In the genomic region with DNA sequence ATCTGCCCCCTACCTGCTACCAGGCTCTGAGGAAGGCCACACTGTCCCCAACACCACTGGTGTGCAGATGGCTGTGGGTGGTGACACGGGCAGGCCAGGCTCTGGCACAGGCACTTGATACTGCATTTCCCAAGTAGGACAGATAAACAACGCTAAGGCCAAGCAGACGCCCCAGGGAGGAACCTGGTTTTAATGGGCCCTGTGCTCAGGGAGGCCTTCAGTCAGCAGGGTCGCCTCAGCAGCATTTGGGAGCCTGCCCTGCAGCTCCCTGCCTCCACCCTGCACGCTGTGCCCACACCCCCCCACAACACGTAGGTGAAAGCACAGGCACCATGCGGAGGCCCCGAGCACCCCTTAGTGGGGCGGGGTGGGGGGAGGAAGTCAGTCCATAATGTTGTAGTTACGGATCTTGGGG, we compare ENCODE assay signal across 12 cellular contexts. TPM values are rescaled to one million over a fixed set of nuclear protein-coding genes. Genes with fewer than 3 reads are reported as not detected.
A peak's percentile ranks its signal among the peaks of the same experiment; 100 is the strongest.
DNase-seq lines count a peak whose midpoint lies in the region; ATAC-seq, FAIRE-seq and TF ChIP-seq lines count a peak whose summit lies in the region.
"Had no signal": no experiment of that assay in that cellular context is flagged by ENCODE, and none has a peak within 500 bp of the region (broad histone marks: within the 10 kb centered on the region; RNA-seq: fewer than 3 reads in every experiment).

No MANE protein-coding gene starts in this region.

- DNase-seq in activated naive CD8-positive, alpha-beta T cell treated with anti-CD3 and anti-CD28 coated beads, Interleukin-2, amount 50 U/mL, for 24 hours, result no peak
- DNase-seq in NT2/D1 (ENCODE audit: low read depth, low spot score) (no peak), HepG2 (ENCODE audit: low spot score) (no peak), amygdala (lab: John Stamatoyannopoulos, UW) (no peak), NCI-H2081 treated with DMSO at 0.1 percent for 48 hours (lab: John Stamatoyannopoulos, UW) (no peak)
- DNase-seq: GF-D8, NCI-H2029, tibial artery had no signal

- H4K20me1 ChIP-seq in HepG2 (ENCODE audit: insufficient read depth, low read length), result peaks cover 9% of the 10 kb centered on the region

- peak overlapping the region; percentile 99 for H3K9ac ChIP-seq in NT2/D1 (ENCODE audit: insufficient read length, low read depth)
- H3K9ac ChIP-seq in HepG2 (ENCODE audit: insufficient read depth, low read depth, low read length), result peak overlapping the region; percentile 65

- H3K9me3 ChIP-seq in NT2/D1 (ENCODE audit: insufficient read depth, low read length) (no peaks in the 10 kb centered on the region), HepG2 (ENCODE audit: low read length) (no peaks in the 10 kb centered on the region)
- H3K9me3 ChIP-seq: tibial artery had no signal

- H3K4me1 Mint-ChIP-seq in activated naive CD8-positive, alpha-beta T cell (ENCODE audit: low read depth), result peaks cover 16% of the 10 kb centered on the region
- H3K4me1 Mint-ChIP-seq in activated naive CD8-positive, alpha-beta T cell treated with anti-CD3 and anti-CD28 coated beads, Interleukin-2, amount 50 U/mL, for 24 hours, result peaks cover 23% of the 10 kb centered on the region

- CTCF ChIA-PET in HepG2 (lab: Yijun Ruan, JAX; ENCODE audit: low intra/inter-chr PET ratio, low total read pairs), result no interaction called here

- H3K9me3 Mint-ChIP-seq in activated naive CD8-positive, alpha-beta T cell (ENCODE audit: low read depth), result no peaks in the 10 kb centered on the region
- H3K9me3 Mint-ChIP-seq in activated naive CD8-positive, alpha-beta T cell treated with anti-CD3 and anti-CD28 coated beads, Interleukin-2, amount 50 U/mL, for 24 hours, result no peaks in the 10 kb centered on the region

- peaks cover 33% of the 10 kb centered on the region for H3K79me2 ChIP-seq in HepG2 (ENCODE audit: insufficient read depth, low read length)

- no peak overlapping the region for H3K27ac Mint-ChIP-seq in activated naive CD8-positive, alpha-beta T cell
- no peak overlapping the region for H3K27ac Mint-ChIP-seq in activated naive CD8-positive, alpha-beta T cell treated with anti-CD3 and anti-CD28 coated beads, Interleukin-2, amount 50 U/mL, for 24 hours

- H3K4me3 ChIP-seq in NT2/D1 (ENCODE audit: insufficient read length, low read depth) (no peak overlapping the region), HepG2 (replicated peaks in 1 of 3; ENCODE audit: insufficient read depth in 1 of 3, low read depth in 2 of 3, low read length in 3 of 3) (peak overlapping the region in 1 of 3 experiments; percentile 54; a peak in 3 of 6 replicates)
- H3K4me3 ChIP-seq: tibial artery had no signal

- peak overlapping the region; percentile 65 for H3K4me2 ChIP-seq in HepG2 (ENCODE audit: low read depth, low read length)

- peaks cover 51% of the 10 kb centered on the region for H3K4me1 ChIP-seq in NT2/D1 (ENCODE audit: insufficient read depth, insufficient read length)
- peaks cover 77% of the 10 kb centered on the region for H3K4me1 ChIP-seq in HepG2 (ENCODE audit: insufficient read depth, low read length)

- no peaks in the 10 kb centered on the region for H3K27me3 ChIP-seq in NT2/D1 (ENCODE audit: insufficient read depth, insufficient read length)
- H3K27me3 ChIP-seq in HepG2 (ENCODE audit: control insufficient read depth in 1 of 2, insufficient read depth in 2 of 2, low read length in 2 of 2), result no peaks in the 10 kb centered on the region; a peak in 1 of 5 replicates
- H3K27me3 ChIP-seq: tibial artery had no signal

- POLR2A ChIA-PET in HepG2 (lab: Yijun Ruan, JAX), result interaction anchor here (0.9 to 5.9 kb wide), 9 partner anchors 63 to 268 kb away, joined by 3 to 61 read pairs (median 5); a partner anchor contains a TSS

- H2AFZ ChIP-seq in HepG2 (ENCODE audit: low read length), result no peak overlapping the region

- no peak for ATAC-seq in activated naive CD8-positive, alpha-beta T cell treated with anti-CD3 and anti-CD28 coated beads, Interleukin-2, amount 50 U/mL, for 24 hours
- ATAC-seq in HepG2 (no peak), GM21825 (IDR thresholded peaks at IDR 0.05; ENCODE audit: unreplicated experiment) (no peak)

- no TSS peak for BruUV-seq in HepG2 (replicated peaks; lab: Mats Ljungman, UMichigan)

- peak overlapping the region; percentile 81 for H3K27ac ChIP-seq in HepG2 (ENCODE audit: extremely low read length, insufficient read depth, low read length)
- H3K27ac ChIP-seq in temporal lobe (ENCODE audit: low read depth, low read length), result peak overlapping the region; percentile 44

- TF ChIP-seq POLR2A in HepG2 (IDR thresholded peaks at IDR 0.05; ENCODE audit: insufficient read depth in 1 of 2, low read depth in 2 of 2, low read length in 2 of 2), result no peak

- FAIRE-seq in HepG2 (lab: Jason Lieb, UNC), result no peak
- FAIRE-seq: endothelial cell of umbilical vein had no signal

- in situ Hi-C loops in HepG2 (cut with HindIII; ENCODE audit: extremely low pct_ligation_motif_present, low pct_unique_long_range_greater_than_20kb), result no loop called here

- TF ChIP-seq RAD21 in HepG2 (CRISPR knock-in tag; IDR thresholded peaks at IDR 0.05), result no peak

- intact Hi-C loops in HepG2 (cut with micrococcal nuclease; ENCODE audit: unreplicated experiment), result loop anchor here (10.0 kb wide), 1 partner anchor 133 kb away; no protein-coding TSS in a partner anchor

- H3K36me3 ChIP-seq in NT2/D1 (ENCODE audit: insufficient read depth, insufficient read length, low read length) (peaks cover 20% of the 10 kb centered on the region), HepG2 (replicated peaks in 1 of 2; ENCODE audit: control insufficient read depth in 1 of 2, insufficient read depth in 2 of 2, low read length in 2 of 2) (peaks cover 0 to 1% of the 10 kb centered on the region in 2 experiments; a peak in 2 of 5 replicates)

- H3K36me3 Mint-ChIP-seq in activated naive CD8-positive, alpha-beta T cell, result no peaks in the 10 kb centered on the region
- peaks cover 3% of the 10 kb centered on the region for H3K36me3 Mint-ChIP-seq in activated naive CD8-positive, alpha-beta T cell treated with anti-CD3 and anti-CD28 coated beads, Interleukin-2, amount 50 U/mL, for 24 hours (ENCODE audit: low read depth)

- no peaks in the 10 kb centered on the region for H3K27me3 Mint-ChIP-seq in activated naive CD8-positive, alpha-beta T cell
- no peaks in the 10 kb centered on the region for H3K27me3 Mint-ChIP-seq in activated naive CD8-positive, alpha-beta T cell treated with anti-CD3 and anti-CD28 coated beads, Interleukin-2, amount 50 U/mL, for 24 hours

- no peak for TF ChIP-seq CTCF in HepG2 (CRISPR knock-in tag; IDR thresholded peaks at IDR 0.05)

- TF ChIP-seq EP300 in HepG2 (IDR thresholded peaks at IDR 0.05; ENCODE audit: low read depth in 2 of 2, low read length in 2 of 2) (no peak), HepG2 (CRISPR knock-in tag; IDR thresholded peaks at IDR 0.05; ENCODE audit: borderline replicate concordance) (no peak)

- 70% methylated on average over 6 of the region's 10 CpGs for WGBS in HepG2 (ENCODE audit: low lambda C conversion rate)

- peak overlapping the region; percentile 47 for H3K4me3 Mint-ChIP-seq in activated naive CD8-positive, alpha-beta T cell
- no peak overlapping the region for H3K4me3 Mint-ChIP-seq in activated naive CD8-positive, alpha-beta T cell treated with anti-CD3 and anti-CD28 coated beads, Interleukin-2, amount 50 U/mL, for 24 hours

RNA-seq across cellular contexts. Expression of a gene that starts 3.3 kb away (rescaled TPM):
- total RNA-seq in HepG2 (2016; rRNA removed; fragmentation: Illumina TruSeq; extraction: Trizol) (101 and 192 TPM in 2 replicates), temporal lobe (127 TPM)
- 28.4 and 29.9 TPM in 2 replicates for total RNA-seq in HepG2 (2016; cell fraction: cytosol; rRNA removed; fragmentation: Illumina TruSeq; extraction: Trizol; ENCODE audit: low read depth)
- 118 and 157 TPM in 2 replicates for total RNA-seq in HepG2 (2016; cell fraction: insoluble cytoplasmic fraction; rRNA removed; fragmentation: Illumina TruSeq; extraction: Trizol)
- 63.2 and 68.3 TPM in 2 replicates for total RNA-seq in HepG2 (2016; cell fraction: membrane; rRNA removed; fragmentation: Illumina TruSeq; extraction: Trizol)
- 147 and 173 TPM in 2 replicates for total RNA-seq in HepG2 (2016; cell fraction: nucleus; rRNA removed; fragmentation: Illumina TruSeq; extraction: Trizol)
- 51.7 and 92.4 TPM in 2 replicates for polyA plus RNA-seq in HepG2 (2011; rRNA removed)
- 62.2 and 67.6 TPM in 2 replicates for polyA plus RNA-seq in HepG2 (2011; cell fraction: cytosol; rRNA removed)
- 516 and 545 TPM in 2 replicates for polyA plus RNA-seq in HepG2 (2011; cell fraction: nucleus; rRNA removed)
- 163 and 245 TPM in 2 replicates for polyA plus RNA-seq in HepG2 (2012)
- 24.8 and 25.4 TPM in 2 replicates for polyA plus RNA-seq in HepG2 (2016; cell fraction: cytosol; fragmentation: Illumina TruSeq; extraction: Trizol; ENCODE audit: low read depth)
- polyA plus RNA-seq in HepG2 (2016; cell fraction: insoluble cytoplasmic fraction; fragmentation: Illumina TruSeq; extraction: Trizol; ENCODE audit: low read depth), result 209 and 303 TPM in 2 replicates
- 52.3 and 61.0 TPM in 2 replicates for polyA plus RNA-seq in HepG2 (2016; cell fraction: membrane; fragmentation: Illumina TruSeq; extraction: Trizol; ENCODE audit: low read depth)
- polyA plus RNA-seq in HepG2 (2016; cell fraction: nucleus; fragmentation: Illumina TruSeq; extraction: Trizol; ENCODE audit: insufficient read depth, low read depth), result 501 and 529 TPM in 2 replicates
- polyA minus RNA-seq in HepG2 (2011; rRNA and poly(A)+ RNA removed; ENCODE audit: low replicate concordance), result 35.6 and 241 TPM in 2 replicates
- 226 and 344 TPM in 2 replicates for polyA minus RNA-seq in HepG2 (2011; cell fraction: cytosol; rRNA and poly(A)+ RNA removed)
- 97.7 and 151 TPM in 2 replicates for polyA minus RNA-seq in HepG2 (2011; cell fraction: nucleus; rRNA and poly(A)+ RNA removed)

RNA-seq across cellular contexts. Expression of a gene that starts 35.7 kb away (rescaled TPM):
- 67.9 and 109 TPM in 2 replicates for total RNA-seq in HepG2 (2016; rRNA removed; fragmentation: Illumina TruSeq; extraction: Trizol)
- total RNA-seq in HepG2 (2016; cell fraction: cytosol; rRNA removed; fragmentation: Illumina TruSeq; extraction: Trizol; ENCODE audit: low read depth), result 206 and 220 TPM in 2 replicates
- 58.4 and 113 TPM in 2 replicates for total RNA-seq in HepG2 (2016; cell fraction: insoluble cytoplasmic fraction; rRNA removed; fragmentation: Illumina TruSeq; extraction: Trizol)
- total RNA-seq in HepG2 (2016; cell fraction: membrane; rRNA removed; fragmentation: Illumina TruSeq; extraction: Trizol), result 268 and 276 TPM in 2 replicates
- total RNA-seq in HepG2 (2016; cell fraction: nucleus; rRNA removed; fragmentation: Illumina TruSeq; extraction: Trizol), result 69.9 and 102 TPM in 2 replicates
- 81.0 and 108 TPM in 2 replicates for polyA plus RNA-seq in HepG2 (2011; rRNA removed)
- polyA plus RNA-seq in HepG2 (2011; cell fraction: cytosol; rRNA removed), result 64.5 and 97.7 TPM in 2 replicates
- polyA plus RNA-seq in HepG2 (2011; cell fraction: nucleus; rRNA removed), result 583 and 668 TPM in 2 replicates
- polyA plus RNA-seq in HepG2 (2012), result 82.7 and 123 TPM in 2 replicates
- polyA plus RNA-seq in HepG2 (2016; cell fraction: cytosol; fragmentation: Illumina TruSeq; extraction: Trizol; ENCODE audit: low read depth), result 353 and 384 TPM in 2 replicates
- polyA plus RNA-seq in HepG2 (2016; cell fraction: insoluble cytoplasmic fraction; fragmentation: Illumina TruSeq; extraction: Trizol; ENCODE audit: low read depth), result 138 and 172 TPM in 2 replicates
- 444 and 521 TPM in 2 replicates for polyA plus RNA-seq in HepG2 (2016; cell fraction: membrane; fragmentation: Illumina TruSeq; extraction: Trizol; ENCODE audit: low read depth)
- polyA plus RNA-seq in HepG2 (2016; cell fraction: nucleus; fragmentation: Illumina TruSeq; extraction: Trizol; ENCODE audit: insufficient read depth, low read depth), result 330 and 339 TPM in 2 replicates
- 47.0 and 79.2 TPM in 2 replicates for polyA minus RNA-seq in HepG2 (2011; rRNA and poly(A)+ RNA removed; ENCODE audit: low replicate concordance)
- 31.7 and 34.4 TPM in 2 replicates for polyA minus RNA-seq in HepG2 (2011; cell fraction: cytosol; rRNA and poly(A)+ RNA removed)
- polyA minus RNA-seq in HepG2 (2011; cell fraction: nucleus; rRNA and poly(A)+ RNA removed), result 85.7 and 87.9 TPM in 2 replicates
- 13.0 TPM for total RNA-seq in temporal lobe

RNA-seq across cellular contexts. Expression of a gene that starts 49.6 kb away (rescaled TPM):
- total RNA-seq in HepG2 (2016; rRNA removed; fragmentation: Illumina TruSeq; extraction: Trizol) (106 and 124 TPM in 2 replicates), temporal lobe (52.9 TPM)
- 87.3 and 88.2 TPM in 2 replicates for total RNA-seq in HepG2 (2016; cell fraction: cytosol; rRNA removed; fragmentation: Illumina TruSeq; extraction: Trizol; ENCODE audit: low read depth)
- total RNA-seq in HepG2 (2016; cell fraction: insoluble cytoplasmic fraction; rRNA removed; fragmentation: Illumina TruSeq; extraction: Trizol), result 99.7 and 134 TPM in 2 replicates
- 96.5 and 111 TPM in 2 replicates for total RNA-seq in HepG2 (2016; cell fraction: membrane; rRNA removed; fragmentation: Illumina TruSeq; extraction: Trizol)
- 89.5 and 106 TPM in 2 replicates for total RNA-seq in HepG2 (2016; cell fraction: nucleus; rRNA removed; fragmentation: Illumina TruSeq; extraction: Trizol)
- 128 and 161 TPM in 2 replicates for polyA plus RNA-seq in HepG2 (2011; rRNA removed)
- polyA plus RNA-seq in HepG2 (2011; cell fraction: cytosol; rRNA removed), result 107 and 157 TPM in 2 replicates
- polyA plus RNA-seq in HepG2 (2011; cell fraction: nucleus; rRNA removed), result 389 and 467 TPM in 2 replicates
- polyA plus RNA-seq in HepG2 (2012), result 102 and 120 TPM in 2 replicates
- 96.5 and 102 TPM in 2 replicates for polyA plus RNA-seq in HepG2 (2016; cell fraction: cytosol; fragmentation: Illumina TruSeq; extraction: Trizol; ENCODE audit: low read depth)
- 120 and 146 TPM in 2 replicates for polyA plus RNA-seq in HepG2 (2016; cell fraction: insoluble cytoplasmic fraction; fragmentation: Illumina TruSeq; extraction: Trizol; ENCODE audit: low read depth)
- polyA plus RNA-seq in HepG2 (2016; cell fraction: membrane; fragmentation: Illumina TruSeq; extraction: Trizol; ENCODE audit: low read depth), result 103 and 104 TPM in 2 replicates
- 225 and 229 TPM in 2 replicates for polyA plus RNA-seq in HepG2 (2016; cell fraction: nucleus; fragmentation: Illumina TruSeq; extraction: Trizol; ENCODE audit: insufficient read depth, low read depth)
- 182 and 265 TPM in 2 replicates for polyA minus RNA-seq in HepG2 (2011; rRNA and poly(A)+ RNA removed; ENCODE audit: low replicate concordance)
- polyA minus RNA-seq in HepG2 (2011; cell fraction: cytosol; rRNA and poly(A)+ RNA removed), result 76.6 and 80.3 TPM in 2 replicates
- polyA minus RNA-seq in HepG2 (2011; cell fraction: nucleus; rRNA and poly(A)+ RNA removed), result 60.2 and 61.0 TPM in 2 replicates

RNA-seq across cellular contexts. Expression of a gene that starts 49.7 kb away (rescaled TPM):
- 27.8 and 64.0 TPM in 2 replicates for total RNA-seq in HepG2 (2016; rRNA removed; fragmentation: Illumina TruSeq; extraction: Trizol)
- 72.5 and 73.8 TPM in 2 replicates for total RNA-seq in HepG2 (2016; cell fraction: cytosol; rRNA removed; fragmentation: Illumina TruSeq; extraction: Trizol; ENCODE audit: low read depth)
- 23.6 and 61.0 TPM in 2 replicates for total RNA-seq in HepG2 (2016; cell fraction: insoluble cytoplasmic fraction; rRNA removed; fragmentation: Illumina TruSeq; extraction: Trizol)
- 95.0 and 98.0 TPM in 2 replicates for total RNA-seq in HepG2 (2016; cell fraction: membrane; rRNA removed; fragmentation: Illumina TruSeq; extraction: Trizol)
- 53.3 and 60.7 TPM in 2 replicates for total RNA-seq in HepG2 (2016; cell fraction: nucleus; rRNA removed; fragmentation: Illumina TruSeq; extraction: Trizol)
- 61.4 and 90.6 TPM in 2 replicates for polyA plus RNA-seq in HepG2 (2011; rRNA removed)
- 36.1 and 62.0 TPM in 2 replicates for polyA plus RNA-seq in HepG2 (2011; cell fraction: cytosol; rRNA removed)
- 548 and 733 TPM in 2 replicates for polyA plus RNA-seq in HepG2 (2011; cell fraction: nucleus; rRNA removed)
- 60.9 and 71.7 TPM in 2 replicates for polyA plus RNA-seq in HepG2 (2012)
- polyA plus RNA-seq in HepG2 (2016; cell fraction: cytosol; fragmentation: Illumina TruSeq; extraction: Trizol; ENCODE audit: low read depth), result 106 and 121 TPM in 2 replicates
- polyA plus RNA-seq in HepG2 (2016; cell fraction: insoluble cytoplasmic fraction; fragmentation: Illumina TruSeq; extraction: Trizol; ENCODE audit: low read depth), result 35.7 and 47.7 TPM in 2 replicates
- polyA plus RNA-seq in HepG2 (2016; cell fraction: membrane; fragmentation: Illumina TruSeq; extraction: Trizol; ENCODE audit: low read depth), result 128 and 132 TPM in 2 replicates
- 227 and 229 TPM in 2 replicates for polyA plus RNA-seq in HepG2 (2016; cell fraction: nucleus; fragmentation: Illumina TruSeq; extraction: Trizol; ENCODE audit: insufficient read depth, low read depth)
- polyA minus RNA-seq in HepG2 (2011; rRNA and poly(A)+ RNA removed; ENCODE audit: low replicate concordance), result 12.3 and 58.2 TPM in 2 replicates
- 21.9 and 29.0 TPM in 2 replicates for polyA minus RNA-seq in HepG2 (2011; cell fraction: cytosol; rRNA and poly(A)+ RNA removed)
- 29.7 and 35.9 TPM in 2 replicates for polyA minus RNA-seq in HepG2 (2011; cell fraction: nucleus; rRNA and poly(A)+ RNA removed)
- 23.1 TPM for total RNA-seq in temporal lobe
